ENCODE assay signal across 23 cellular contexts in genomic region chr2:204972161-204972560, GRCh38.
"Had no signal": no experiment of that assay in that cellular context is flagged by ENCODE, and none has a peak within 500 bp of the region (broad histone marks: within the 10 kb centered on the region; RNA-seq: fewer than 3 reads in every experiment).

No MANE protein-coding gene starts in this region.

- ATAC-seq: K562 had no signal

- H3K27ac Mint-ChIP-seq: activated B cell treated with CpG ODN at 0.5 μM for 24 hours had no signal

- H3K27me3 Mint-ChIP-seq: activated B cell treated with CpG ODN at 0.5 μM for 24 hours; activated CD4-positive, alpha-beta memory T cell treated with anti-CD3 and anti-CD28 coated beads for 36 hours; activated CD4-positive, alpha-beta T cell treated with anti-CD3 and anti-CD28 coated beads, Interleukin-2, amount 10 ng/mL, durations not matched to agents 24 days and 14 days; activated naive CD8-positive, alpha-beta T cell; activated T-helper 17 cell treated with anti-CD3 and anti-CD28 coated beads, Interleukin-2, amount 50 U/mL, for 72 hours had no signal

- H3K27ac ChIP-seq: Peyer's patch had no signal

- H3K9me3 Mint-ChIP-seq: activated B cell treated with CpG ODN at 0.5 μM for 24 hours; activated CD4-positive, alpha-beta memory T cell treated with anti-CD3 and anti-CD28 coated beads for 36 hours; activated naive CD4-positive, alpha-beta T cell treated with anti-CD3 and anti-CD28 coated beads for 36 hours had no signal

- DNase-seq: activated B cell treated with CpG ODN at 0.5 μM for 24 hours; activated CD4-positive, alpha-beta memory T cell treated with anti-CD3 and anti-CD28 coated beads for 36 hours; activated CD4-positive, alpha-beta T cell treated with anti-CD3 and anti-CD28 coated beads for 1 hour; activated CD4-positive, alpha-beta T cell treated with anti-CD3 and anti-CD28 coated beads, Interleukin-2, amount 10 ng/mL, durations not matched to agents 24 days and 14 days; activated CD8-positive, alpha-beta memory T cell treated with anti-CD3 and anti-CD28 coated beads for 24 hours; activated gamma-delta T cell; activated naive CD4-positive, alpha-beta T cell treated with anti-CD3 and anti-CD28 coated beads for 36 hours; activated T-cell treated with anti-CD3 and anti-CD28 coated beads, Interleukin-2, amount 50 U/mL, for 48 hours; Karpas-422; MM.1S; NCI-H1105; NCI-H1436; NCI-H1694 treated with DMSO at 0.1 percent for 48 hours; NCI-H2081; NCI-H510A treated with DMSO at 0.1 percent for 48 hours; NCI-H69; NK-92 treated with Interleukin-12 subunit alpha and Interleukin-12 subunit beta, amount 100 ng/mL, for 24 hours; Peyer's patch; SHP77; T-helper 9 cell had no signal

- H3K9me3 ChIP-seq: Peyer's patch had no signal

- H3K4me3 Mint-ChIP-seq: activated B cell treated with CpG ODN at 0.5 μM for 24 hours; activated CD4-positive, alpha-beta memory T cell treated with anti-CD3 and anti-CD28 coated beads for 36 hours; activated naive CD4-positive, alpha-beta T cell treated with anti-CD3 and anti-CD28 coated beads for 36 hours had no signal

- H3K4me3 ChIP-seq: K562, Peyer's patch had no signal

- H3K27me3 ChIP-seq: Peyer's patch had no signal

- H3K36me3 ChIP-seq: Peyer's patch had no signal

- FAIRE-seq: K562 had no signal

- H3K4me1 ChIP-seq: Peyer's patch had no signal
